Comparison of ENCODE assay signal across 20 cellular contexts in genomic region chr1:8867878-8868567, GRCh38. TPM values are rescaled to one million over a fixed set of nuclear protein-coding genes. Genes with fewer than 3 reads are reported as not detected.
A peak's percentile ranks its signal among the peaks of the same experiment; 100 is the strongest.
DNase-seq lines count a peak whose midpoint lies in the region; ATAC-seq, FAIRE-seq and TF ChIP-seq lines count a peak whose summit lies in the region.
"Had no signal": no experiment of that assay in that cellular context is flagged by ENCODE, and none has a peak within 500 bp of the region (broad histone marks: within the 10 kb centered on the region; RNA-seq: fewer than 3 reads in every experiment).

No MANE protein-coding gene starts in this region.

- no peaks in the 10 kb centered on the region for H3K9me3 Mint-ChIP-seq in astrocyte (ENCODE audit: unreplicated experiment)
- H3K9me3 Mint-ChIP-seq in stimulated activated effector memory CD8-positive, alpha-beta T cell treated with anti-CD3 and anti-CD28 coated beads, Interleukin-12 subunit alpha, Interleukin-12 subunit beta, amount 100 ng/mL, for 72 hours = no peaks in the 10 kb centered on the region
- H3K9me3 Mint-ChIP-seq: memory B cell; stimulated activated memory B cell treated with anti-CD40 and anti-IgM and Interleukin-4, amounts not matched to agents 10 μg/mL and 1 μg/mL and 100 μg/mL, for 72 hours had no signal

- H3K56ac ChIP-seq in IMR-90 (ENCODE audit: extremely low read depth, insufficient read depth, low read length) = no peak overlapping the region

- no peaks in the 10 kb centered on the region for H3K27me3 Mint-ChIP-seq in astrocyte (ENCODE audit: low read depth, unreplicated experiment)
- H3K27me3 Mint-ChIP-seq: memory B cell; stimulated activated memory B cell treated with anti-CD40 and anti-IgM and Interleukin-4, amounts not matched to agents 10 μg/mL and 1 μg/mL and 100 μg/mL, for 72 hours had no signal

- FAIRE-seq in astrocyte (lab: Jason Lieb, UNC) (no peak), H54 (lab: Jason Lieb, UNC) (no peak), small intestine (lab: Jason Lieb, UNC) (no peak)
- FAIRE-seq: TTC549 had no signal

- POLR2A ChIA-PET in IMR-90 (lab: Charles Lee; ENCODE audit: unreplicated experiment) = interaction anchor here (0.6 kb wide), 1 partner anchor 495 kb away, joined by 4 read pairs; no protein-coding TSS in a partner anchor

- ATAC-seq in Right ventricle myocardium inferior (no peak), IMR-90 (ENCODE audit: low read depth) (no peak)
- ATAC-seq in stimulated activated effector memory CD8-positive, alpha-beta T cell treated with anti-CD3 and anti-CD28 coated beads, Interleukin-12 subunit alpha, Interleukin-12 subunit beta, amount 100 ng/mL, for 72 hours = no peak
- ATAC-seq: stimulated activated memory B cell treated with anti-CD40 and anti-IgM and Interleukin-4, amounts not matched to agents 10 μg/mL and 1 μg/mL and 100 μg/mL, for 72 hours had no signal

- H3K4me1 ChIP-seq in cardiac muscle cell (ENCODE audit: low read depth) (peaks cover 9% of the 10 kb centered on the region), IMR-90 (ENCODE audit: control insufficient read depth, insufficient read depth, low read length) (peaks cover 34% of the 10 kb centered on the region), astrocyte (ENCODE audit: insufficient read depth, low read length) (peaks cover 42% of the 10 kb centered on the region), small intestine (ENCODE audit: control insufficient read depth in 2 of 2, insufficient read depth in 1 of 2, low read depth in 1 of 2, low read length in 1 of 2) (peaks cover 5 to 6% of the 10 kb centered on the region in 2 donors)

- H3K14ac ChIP-seq in IMR-90 (replicated peaks; ENCODE audit: low read depth, low read length) = no peak overlapping the region

- H2BK5ac ChIP-seq in IMR-90 (ENCODE audit: low read depth, low read length, poor library complexity, severe bottlenecking) = no peak overlapping the region

- H3K79me2 ChIP-seq in astrocyte (ENCODE audit: insufficient read depth, low read length) = peaks cover 85% of the 10 kb centered on the region

- peak overlapping the region in 1 of 2 experiments; percentile 30; a peak in 1 of 4 replicates for H4K8ac ChIP-seq in IMR-90 (ENCODE audit: low read depth in 2 of 2, low read length in 2 of 2)

- H2BK15ac ChIP-seq in IMR-90 (ENCODE audit: low read depth, low read length) = no peak overlapping the region

- TF ChIP-seq RAD21 in IMR-90 (IDR thresholded peaks at IDR 0.05; ENCODE audit: low read length) = no peak

- no peak overlapping the region for H3K9ac ChIP-seq in IMR-90 (ENCODE audit: low read depth, low read length)
- no peak overlapping the region for H3K9ac ChIP-seq in astrocyte (ENCODE audit: low read length)
- H3K9ac ChIP-seq: KMS-11 had no signal

- H3K23ac ChIP-seq in IMR-90 (ENCODE audit: low read depth, low read length) = no peak overlapping the region

- BruUV-seq in IMR-90 (replicated peaks; lab: Mats Ljungman, UMichigan) = no TSS peak

- peaks cover 83 to 98% of the 10 kb centered on the region in 2 experiments for H3K79me1 ChIP-seq in IMR-90 (ENCODE audit: low read depth in 1 of 2, low read length in 2 of 2)

- H3K4me2 ChIP-seq in IMR-90 (ENCODE audit: low read depth, low read length) (no peak overlapping the region), astrocyte (ENCODE audit: low read length) (no peak overlapping the region)
- H3K4me2 ChIP-seq: KMS-11 had no signal

- peak; percentile 27 for TF ChIP-seq POLR2A in IMR-90 (IDR thresholded peaks at IDR 0.05; ENCODE audit: low read depth, low read length)
- no peak for TF ChIP-seq POLR2A in H54 (IDR thresholded peaks at IDR 0.05; ENCODE audit: low read depth, low read length)

- no peak overlapping the region for H2BK20ac ChIP-seq in IMR-90 (ENCODE audit: low read depth, low read length)

- H4K5ac ChIP-seq in IMR-90 (ENCODE audit: low read depth, low read length) = no peak overlapping the region

- H3K27me3 ChIP-seq in cardiac muscle cell (no peaks in the 10 kb centered on the region), IMR-90 (ENCODE audit: control insufficient read depth, insufficient read depth, low read length) (no peaks in the 10 kb centered on the region), astrocyte (ENCODE audit: insufficient read depth, low read length) (no peaks in the 10 kb centered on the region), small intestine (ENCODE audit: control insufficient read depth in 2 of 2, insufficient read depth in 2 of 2, low read length in 2 of 2) (no peaks in the 10 kb centered on the region)
- H3K27me3 ChIP-seq: colonic mucosa, SJCRH30 had no signal

- peaks cover 38% of the 10 kb centered on the region for H3K36me3 Mint-ChIP-seq in astrocyte (ENCODE audit: low read depth, unreplicated experiment)
- H3K36me3 Mint-ChIP-seq in stimulated activated effector memory CD8-positive, alpha-beta T cell treated with anti-CD3 and anti-CD28 coated beads, Interleukin-12 subunit alpha, Interleukin-12 subunit beta, amount 100 ng/mL, for 72 hours = peaks cover 100% of the 10 kb centered on the region

- in situ Hi-C loops in IMR-90 (cut with MboI; ENCODE audit: low sequenced_read_pairs) = loop anchor here (25.0 kb wide), 1 partner anchor 881 kb away; no protein-coding TSS in a partner anchor

- no peak overlapping the region for H2AK9ac ChIP-seq in IMR-90 (replicated peaks; ENCODE audit: low read depth, low read length, poor library complexity)

- H3K4ac ChIP-seq in IMR-90 (ENCODE audit: low read depth, low read length) = no peak overlapping the region

- CTCF ChIA-PET in IMR-90 (lab: Yijun Ruan, JAX) = no interaction called here

- H3K4me3 ChIP-seq in cardiac muscle cell (no peak overlapping the region), IMR-90 (ENCODE audit: insufficient read depth, low read depth, low read length) (no peak overlapping the region), astrocyte (ENCODE audit: insufficient read depth, low read depth, low read length) (no peak overlapping the region), small intestine (ENCODE audit: low read depth in 1 of 2, low read length in 2 of 2) (no peak overlapping the region)
- H3K4me3 ChIP-seq: colonic mucosa, SJCRH30 had no signal

- peaks cover 97% of the 10 kb centered on the region for H3K36me3 ChIP-seq in cardiac muscle cell
- peaks cover 95% of the 10 kb centered on the region for H3K36me3 ChIP-seq in IMR-90 (ENCODE audit: control insufficient read depth, insufficient read depth, low read length)
- H3K36me3 ChIP-seq in astrocyte (ENCODE audit: insufficient read depth, low read length) = peaks cover 91% of the 10 kb centered on the region
- peaks cover 41 to 52% of the 10 kb centered on the region in 2 donors for H3K36me3 ChIP-seq in small intestine (ENCODE audit: control insufficient read depth in 2 of 2, insufficient read depth in 2 of 2, low read length in 2 of 2)

- peaks cover 21% of the 10 kb centered on the region for H3K9me1 ChIP-seq in IMR-90 (ENCODE audit: insufficient read depth, low read length)

- no peak overlapping the region for H3K27ac Mint-ChIP-seq in astrocyte (ENCODE audit: unreplicated experiment)
- H3K27ac Mint-ChIP-seq in stimulated activated effector memory CD8-positive, alpha-beta T cell treated with anti-CD3 and anti-CD28 coated beads, Interleukin-12 subunit alpha, Interleukin-12 subunit beta, amount 100 ng/mL, for 72 hours = peak overlapping the region; percentile 85
- H3K27ac Mint-ChIP-seq: memory B cell had no signal

- no peak for DNase-seq in cardiac muscle cell (ENCODE audit: low read depth in 1 of 2, low spot score in 1 of 2)
- DNase-seq in Right ventricle myocardium inferior (ENCODE audit: missing footprints) = no peak
- DNase-seq in IMR-90 = no peak
- DNase-seq in astrocyte (ENCODE audit: low read depth) = no peak
- no peak for DNase-seq in stimulated activated effector memory CD8-positive, alpha-beta T cell treated with anti-CD3 and anti-CD28 coated beads, Interleukin-12 subunit alpha, Interleukin-12 subunit beta, amount 100 ng/mL, for 72 hours (ENCODE audit: low spot score in 2 of 2)
- no peak for DNase-seq in H54 (ENCODE audit: insufficient read length, low spot score)
- DNase-seq in small intestine = no peak
- no peak for DNase-seq in SHP77 treated with DMSO at 0.1 percent for 48 hours (lab: John Stamatoyannopoulos, UW)
- DNase-seq: colonic mucosa; DMS153; erythroblast; head of caudate nucleus; islet precursor cell; NCI-H1417; NK-92 treated with Interleukin-12 subunit alpha and Interleukin-12 subunit beta, amount 100 ng/mL, for 24 hours; SJCRH30 had no signal

- H2AK5ac ChIP-seq in IMR-90 (ENCODE audit: low read depth, low read length) = no peak overlapping the region

- dilution Hi-C loops in IMR-90 (cut with HindIII; ENCODE audit: low sequenced_read_pairs, unreplicated experiment) = no loop called here

- intact Hi-C loops in Right ventricle myocardium inferior (cut with DNase I) = no loop called here
- intact Hi-C loops in IMR-90 (cut with micrococcal nuclease) = no loop called here

- H4K91ac ChIP-seq in IMR-90 (ENCODE audit: insufficient read depth, low read depth, low read length) = no peak overlapping the region

- WGBS in IMR-90 (ENCODE audit: extremely low coverage in 2 of 2, insufficient read length in 1 of 2), 2 experiments = no CpG with 5 or more reads among the region's 5 CpGs
- 80 to 85% (median 83%) methylated on average over 5 of the region's 5 CpGs for WGBS in small intestine, 3 donors

- peaks cover 100% of the 10 kb centered on the region for H4K20me1 ChIP-seq in IMR-90 (ENCODE audit: insufficient read depth, low read length)
- H4K20me1 ChIP-seq in astrocyte (ENCODE audit: insufficient read depth, low read length) = peaks cover 95% of the 10 kb centered on the region

- H2AFZ ChIP-seq in IMR-90 (replicated peaks; ENCODE audit: low read length, poor library complexity) (no peak overlapping the region), astrocyte (ENCODE audit: low read depth, low read length) (no peak overlapping the region)

- H3K27ac ChIP-seq in cardiac muscle cell = peak overlapping the region; percentile 67
- H3K27ac ChIP-seq in IMR-90 (ENCODE audit: insufficient read depth, low read length) = no peak overlapping the region
- H3K27ac ChIP-seq in astrocyte (ENCODE audit: low read depth, low read length) = no peak overlapping the region
- no peak overlapping the region for H3K27ac ChIP-seq in small intestine (ENCODE audit: low read depth in 1 of 2, low read length in 1 of 2)
- H3K27ac ChIP-seq: colonic mucosa, KMS-11, SJCRH30 had no signal

- no peaks in the 10 kb centered on the region for H3K9me3 ChIP-seq in cardiac muscle cell (ENCODE audit: low read depth)
- H3K9me3 ChIP-seq in IMR-90 (ENCODE audit: control insufficient read depth, insufficient read depth, low read length) = no peaks in the 10 kb centered on the region
- no peaks in the 10 kb centered on the region for H3K9me3 ChIP-seq in astrocyte (ENCODE audit: insufficient read depth, low read depth, low read length)
- H3K9me3 ChIP-seq in small intestine (ENCODE audit: control insufficient read depth, low read depth) = no peaks in the 10 kb centered on the region
- H3K9me3 ChIP-seq: colonic mucosa, SJCRH30 had no signal

- TF ChIP-seq CTCF in cardiac muscle cell (IDR thresholded peaks at IDR 0.05; ENCODE audit: low read depth, low read length) (no peak), IMR-90 (conservative IDR thresholded peaks at IDR 0.05; ENCODE audit: low read depth, low read length) (no peak), astrocyte (IDR thresholded peaks at IDR 0.05; ENCODE audit: insufficient read depth, low read depth, low read length) (no peak)

- no peak overlapping the region for H2BK120ac ChIP-seq in IMR-90 (ENCODE audit: low read depth, low read length)

- no peak overlapping the region for H3K18ac ChIP-seq in IMR-90 (ENCODE audit: low read depth, low read length)

- peaks cover 64% of the 10 kb centered on the region for H3K4me1 Mint-ChIP-seq in astrocyte (ENCODE audit: low read depth, unreplicated experiment)
- H3K4me1 Mint-ChIP-seq in stimulated activated effector memory CD8-positive, alpha-beta T cell treated with anti-CD3 and anti-CD28 coated beads, Interleukin-12 subunit alpha, Interleukin-12 subunit beta, amount 100 ng/mL, for 72 hours = peaks cover 71% of the 10 kb centered on the region

- H3K4me3 Mint-ChIP-seq in astrocyte (ENCODE audit: unreplicated experiment) = peak overlapping the region; percentile 17
- no peak overlapping the region for H3K4me3 Mint-ChIP-seq in stimulated activated effector memory CD8-positive, alpha-beta T cell treated with anti-CD3 and anti-CD28 coated beads, Interleukin-12 subunit alpha, Interleukin-12 subunit beta, amount 100 ng/mL, for 72 hours
- H3K4me3 Mint-ChIP-seq: memory B cell; stimulated activated memory B cell treated with anti-CD40 and anti-IgM and Interleukin-4, amounts not matched to agents 10 μg/mL and 1 μg/mL and 100 μg/mL, for 72 hours had no signal

RNA-seq across cellular contexts. Expression of gene ENO1, which starts 10.5 kb away (rescaled TPM):
- total RNA-seq in cardiac muscle cell (3,076 and 4,542 TPM in 2 replicates), Right ventricle myocardium inferior (169 TPM), IMR-90 (2012; rRNA removed) (2,952 and 3,643 TPM in 2 replicates), astrocyte (1,663 and 1,692 TPM in 2 replicates)
- polyA plus RNA-seq in cardiac muscle cell (4,459 and 4,945 TPM in 2 replicates), IMR-90 (2012; rRNA removed) (2,094 and 2,125 TPM in 2 replicates), small intestine (100 to 1,000 TPM; 491 to 829 (median 492) TPM)
- polyA plus RNA-seq in IMR-90 (2012; cell fraction: cytosol; rRNA removed) = 1,308 and 1,582 TPM in 2 replicates
- 1,133 and 1,170 TPM in 2 replicates for polyA plus RNA-seq in IMR-90 (2012; cell fraction: nucleus; rRNA removed; ENCODE audit: low replicate concordance)

RNA-seq across cellular contexts. Expression of gene RERE, which starts 50.6 kb away (rescaled TPM):
- 59.5 and 81.0 TPM in 2 replicates for total RNA-seq in cardiac muscle cell
- 70.3 and 72.5 TPM in 2 replicates for polyA plus RNA-seq in cardiac muscle cell
- total RNA-seq in Right ventricle myocardium inferior = 133 TPM
- total RNA-seq in IMR-90 (2012; rRNA removed) = 11.5 and 15.8 TPM in 2 replicates
- 13.5 and 25.1 TPM in 2 replicates for polyA plus RNA-seq in IMR-90 (2012; rRNA removed)
- 7.6 and 12.1 TPM in 2 replicates for polyA plus RNA-seq in IMR-90 (2012; cell fraction: cytosol; rRNA removed)
- 27.4 and 39.6 TPM in 2 replicates for polyA plus RNA-seq in IMR-90 (2012; cell fraction: nucleus; rRNA removed; ENCODE audit: low replicate concordance)
- 118 and 124 TPM in 2 replicates for total RNA-seq in astrocyte
- polyA plus RNA-seq in small intestine = 10 to 100 TPM; 19.5 to 28.1 (median 23.5) TPM
